In the genomic region with DNA sequence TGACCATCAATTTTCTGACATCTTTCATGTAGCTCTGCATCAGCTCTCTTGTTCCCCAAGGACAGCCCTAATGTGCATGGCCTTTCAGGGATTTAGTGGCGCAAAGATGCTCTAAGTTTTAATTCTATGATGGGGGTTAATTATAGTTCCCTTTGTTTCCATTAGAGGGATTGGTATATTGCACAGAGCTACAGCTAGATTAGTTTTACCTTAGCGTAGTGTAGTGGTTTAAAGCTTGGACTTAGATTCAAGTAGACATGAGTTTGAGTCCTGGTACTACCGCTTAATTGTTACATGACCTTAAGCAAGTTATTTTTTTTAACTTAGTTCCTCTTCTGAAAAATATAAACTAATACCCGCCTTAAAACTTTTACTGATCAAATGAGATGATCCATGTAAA, we compare ENCODE assay signal across 15 cellular contexts.
"Had no signal": no experiment of that assay in that cellular context is flagged by ENCODE, and none has a peak within 500 bp of the region (broad histone marks: within the 10 kb centered on the region; RNA-seq: fewer than 3 reads in every experiment).

No MANE protein-coding gene starts in this region.

- H3K4me1 ChIP-seq: colonic mucosa, esophagus muscularis mucosa, neural progenitor cell, sigmoid colon, upper lobe of right lung had no signal

- H3K4me3 ChIP-seq: colonic mucosa, esophagus muscularis mucosa, neural progenitor cell, ovary, sigmoid colon, stomach, thoracic aorta, upper lobe of right lung had no signal

- ATAC-seq: upper lobe of right lung had no signal

- H3K9me3 ChIP-seq: colonic mucosa, esophagus muscularis mucosa, ovary, sigmoid colon, stomach, thoracic aorta, upper lobe of right lung had no signal

- H3K27me3 ChIP-seq: colonic mucosa, esophagus muscularis mucosa, neural progenitor cell, ovary, sigmoid colon, stomach, upper lobe of right lung had no signal

- H3K36me3 ChIP-seq: colonic mucosa, esophagus muscularis mucosa, neural progenitor cell, ovary, sigmoid colon, stomach, thoracic aorta, upper lobe of right lung had no signal

- H3K27ac ChIP-seq: colonic mucosa, esophagus muscularis mucosa, neural progenitor cell, ovary, sigmoid colon, stomach, upper lobe of right lung had no signal

- DNase-seq: activated CD4-positive, alpha-beta T cell treated with anti-CD3 and anti-CD28 coated beads, Interleukin-2, amount 50 U/mL, for 4 hours; activated CD4-positive, CD25-positive, alpha-beta regulatory T cell treated with anti-CD3 and anti-CD28 coated beads, Interleukin-2, amount 50 U/mL, for 72 hours; activated naive CD4-positive, alpha-beta T cell treated with anti-CD3 and anti-CD28 coated beads, Interleukin-2, amount 10 ng/mL, durations not matched to agents 7 days and 5 days; activated T-cell treated with anti-CD3 and anti-CD28 coated beads for 4 hours; colonic mucosa; head of caudate nucleus; immature natural killer cell; ovary; sigmoid colon; stimulated activated CD4-positive, alpha-beta T cell treated with anti-CD3 and anti-CD28 coated beads, Interleukin-1b, Interleukin-23, amount 100 ng/mL, for 48 hours; stomach; upper lobe of right lung had no signal

- H2AFZ ChIP-seq: neural progenitor cell had no signal

- H3K9ac ChIP-seq: neural progenitor cell had no signal

- H3K4me2 ChIP-seq: neural progenitor cell had no signal
